19 cellular contexts compared by ENCODE assay signal in genomic region chr16:65702707-65703402, GRCh38.
DNase-seq lines count a peak whose midpoint lies in the region; ATAC-seq and TF ChIP-seq lines count a peak whose summit lies in the region.
"Had no signal": no experiment of that assay in that cellular context is flagged by ENCODE, and none has a peak within 500 bp of the region (broad histone marks: within the 10 kb centered on the region; RNA-seq: fewer than 3 reads in every experiment).

No MANE protein-coding gene starts in this region.

- WGBS in right cardiac atrium = 65% methylated on average over 8 of the region's 8 CpGs

- H3K4me1 ChIP-seq in cardiac muscle cell (ENCODE audit: low read depth) (peaks cover 5% of the 10 kb centered on the region), right cardiac atrium (ENCODE audit: control insufficient read depth, insufficient read depth, low read length) (no peaks in the 10 kb centered on the region), lower lobe of right lung (no peaks in the 10 kb centered on the region)

- TF ChIP-seq CTCF in cardiac muscle cell (IDR thresholded peaks at IDR 0.05; ENCODE audit: low read depth, low read length) (no peak), omental fat pad (IDR thresholded peaks at IDR 0.05) (no peak), lower lobe of right lung (IDR thresholded peaks at IDR 0.05) (no peak)

- DNase-seq in cardiac muscle cell (ENCODE audit: low read depth in 1 of 2, low spot score in 1 of 2) (peak; percentile 6 to 33), right cardiac atrium (no peak), cerebellar cortex (ENCODE audit: low spot score) (peak; percentile 0), omental fat pad (ENCODE audit: low spot score) (no peak), lower lobe of right lung (no peak), GDM1 (lab: John Stamatoyannopoulos, UW) (no peak), NCI-H1436 (lab: John Stamatoyannopoulos, UW) (no peak)
- DNase-seq: 8988T; Caco-2; CD4-positive, CD25-positive, alpha-beta regulatory T cell; GF-D8; HCEC 1CT; KBM-7; NCI-H1105 treated with DMSO at 0.1 percent for 48 hours; NCI-H1694 treated with DMSO at 0.1 percent for 48 hours; NCI-H524; PC-9 had no signal

- no peaks in the 10 kb centered on the region for H3K27me3 ChIP-seq in cardiac muscle cell
- H3K27me3 ChIP-seq in right cardiac atrium (ENCODE audit: control insufficient read depth, insufficient read depth) = no peaks in the 10 kb centered on the region
- H3K27me3 ChIP-seq in lower lobe of right lung (ENCODE audit: low read depth) = no peaks in the 10 kb centered on the region
- H3K27me3 ChIP-seq: SJSA1 had no signal

- H3K9me3 ChIP-seq in cardiac muscle cell (ENCODE audit: low read depth) (no peaks in the 10 kb centered on the region), right cardiac atrium (ENCODE audit: control insufficient read depth, low read length) (no peaks in the 10 kb centered on the region), lower lobe of right lung (no peaks in the 10 kb centered on the region)
- H3K9me3 ChIP-seq: Caco-2, SJSA1 had no signal

- no peak overlapping the region for H3K4me3 ChIP-seq in cardiac muscle cell
- no peak overlapping the region for H3K4me3 ChIP-seq in right cardiac atrium (ENCODE audit: low read length)
- no peak overlapping the region for H3K4me3 ChIP-seq in lower lobe of right lung
- H3K4me3 ChIP-seq: PC-9, SJSA1 had no signal

- no peak overlapping the region for H3K27ac ChIP-seq in cardiac muscle cell
- H3K27ac ChIP-seq in right cardiac atrium (ENCODE audit: low read length) = no peak overlapping the region
- no peak overlapping the region for H3K27ac ChIP-seq in lower lobe of right lung
- H3K27ac ChIP-seq: PC-9, SJSA1 had no signal

- intact Hi-C loops in right cardiac atrium (cut with DNase I) = no loop called here
- intact Hi-C loops in lower lobe of right lung (cut with DNase I) = no loop called here

- H3K36me3 ChIP-seq in cardiac muscle cell (no peaks in the 10 kb centered on the region), lower lobe of right lung (no peaks in the 10 kb centered on the region)
- H3K36me3 ChIP-seq: SJSA1 had no signal

- ATAC-seq in right cardiac atrium (no peak), omental fat pad (ENCODE audit: low FRiP score) (peak; percentile 61), lower lobe of right lung (no peak), HG03342 (IDR thresholded peaks at IDR 0.05; ENCODE audit: unreplicated experiment) (no peak)

Comparison
In these comparisons a context has a peak if more than half of its experiments do, and no peak if none do; other contexts are left out.
1. DNase-seq: peak in cardiac muscle cell (2 of 2) and cerebellar cortex (single experiment); none in right cardiac atrium (0 of 3), omental fat pad (single experiment), lower lobe of right lung (single experiment), GDM1 (single experiment) and NCI-H1436 (single experiment).